Comparison of ENCODE assay signal across 17 cellular contexts in genomic region chr3:190261015-190261414, GRCh38.
DNase-seq lines count a peak whose midpoint lies in the region; ATAC-seq, FAIRE-seq and TF ChIP-seq lines count a peak whose summit lies in the region.
"Had no signal": no experiment of that assay in that cellular context is flagged by ENCODE, and none has a peak within 500 bp of the region (broad histone marks: within the 10 kb centered on the region; RNA-seq: fewer than 3 reads in every experiment).

No MANE protein-coding gene starts in this region.

- WGBS in testis, 2 donors = 56 to 68% methylated on average over 3 of the region's 3 CpGs

- H3K27ac ChIP-seq in brain microvascular endothelial cell (no peak overlapping the region), testis (peak overlapping the region in 1 of 2 donors; percentile 59), caudate nucleus (ENCODE audit: low read depth, low read length) (no peak overlapping the region)
- H3K27ac ChIP-seq: HL-60, KMS-11 had no signal

- H3K27me3 Mint-ChIP-seq in nephron (ENCODE audit: low read depth) = peaks cover 5% of the 10 kb centered on the region
- H3K27me3 Mint-ChIP-seq: CD8-positive, alpha-beta memory T cell had no signal

- in situ Hi-C loops in brain microvascular endothelial cell (cut with HindIII; ENCODE audit: low pct_ligation_motif_present, low sequenced_read_pairs) = no loop called here

- no peaks in the 10 kb centered on the region for H3K9me3 ChIP-seq in testis
- H3K9me3 ChIP-seq: MG63 had no signal

- no peaks in the 10 kb centered on the region for H3K9me3 Mint-ChIP-seq in nephron

- no peak overlapping the region for H3K4me3 Mint-ChIP-seq in nephron
- H3K4me3 Mint-ChIP-seq: CD8-positive, alpha-beta memory T cell had no signal

- peak; percentile 4 for DNase-seq in brain microvascular endothelial cell
- DNase-seq in testis = peak; percentile 23
- DNase-seq in CD1c-positive myeloid dendritic cell (ENCODE audit: extremely low spot score) = no peak
- DNase-seq in medulla oblongata (ENCODE audit: extremely low spot score) = no peak
- no peak for DNase-seq in caudate nucleus (lab: John Stamatoyannopoulos, UW)
- DNase-seq: CD8-positive, alpha-beta memory T cell; GF-D8; MG63; NCI-H1105; NCI-H187; SHP77 treated with DMSO at 0.1 percent for 48 hours had no signal

- peaks cover 7% of the 10 kb centered on the region for H3K4me1 ChIP-seq in testis

- peak; percentile 63 for FAIRE-seq in endometrium (lab: Jason Lieb, UNC)
- FAIRE-seq: H1 had no signal

- H3K27me3 ChIP-seq in brain microvascular endothelial cell (replicated peaks) = no peaks in the 10 kb centered on the region
- H3K27me3 ChIP-seq in testis = no peaks in the 10 kb centered on the region
- H3K27me3 ChIP-seq: MG63 had no signal

- TF ChIP-seq CTCF in brain microvascular endothelial cell (IDR thresholded peaks at IDR 0.05; ENCODE audit: low read depth, low read length, missing control alignments) (no peak), nephron (IDR thresholded peaks at IDR 0.05; ENCODE audit: unreplicated experiment in 3 of 3) (no peak), testis (IDR thresholded peaks at IDR 0.05) (no peak)

- peak overlapping the region; percentile 62 to 82 (median 64) for H3K27ac Mint-ChIP-seq in nephron

- ATAC-seq in HG03521 (IDR thresholded peaks at IDR 0.05; ENCODE audit: unreplicated experiment) = no peak

- H3K4me3 ChIP-seq in brain microvascular endothelial cell (ENCODE audit: low read depth, low read length) (no peak overlapping the region), testis (no peak overlapping the region)
- H3K4me3 ChIP-seq: MG63 had no signal

- peaks cover 35% of the 10 kb centered on the region for H3K4me1 Mint-ChIP-seq in nephron
- H3K4me1 Mint-ChIP-seq: CD8-positive, alpha-beta memory T cell had no signal

- no peaks in the 10 kb centered on the region for H3K36me3 Mint-ChIP-seq in nephron (ENCODE audit: low read depth)
- H3K36me3 Mint-ChIP-seq: CD8-positive, alpha-beta memory T cell had no signal

- H3K36me3 ChIP-seq in brain microvascular endothelial cell (replicated peaks) (no peaks in the 10 kb centered on the region), testis (ENCODE audit: low read depth, missing control alignments) (no peaks in the 10 kb centered on the region)
- H3K36me3 ChIP-seq: MG63 had no signal

- intact Hi-C loops in testis (cut with DNase I; ENCODE audit: low total_unique reads) = no loop called here

- no peak for TF ChIP-seq POLR2A in testis (IDR thresholded peaks at IDR 0.05)

Comparison
In these comparisons a context has a peak if more than half of its experiments do, and no peak if none do; other contexts are left out.
1. DNase-seq: peak in brain microvascular endothelial cell (single experiment) and testis (single experiment); none in CD1c-positive myeloid dendritic cell (single experiment), medulla oblongata (single experiment) and caudate nucleus (0 of 61).